Comparison of ENCODE assay signal across 8 cellular contexts in genomic region chr6:31462026-31462963, GRCh38. TPM values are rescaled to one million over a fixed set of nuclear protein-coding genes. Genes with fewer than 3 reads are reported as not detected.
DNase-seq lines count a peak whose midpoint lies in the region; ATAC-seq, FAIRE-seq and TF ChIP-seq lines count a peak whose summit lies in the region.

No MANE protein-coding gene starts in this region.

- 47 to 53% methylated on average over 9 to 10 of the region's 11 CpGs for WGBS in esophagus squamous epithelium, 2 donors

- H3K4me2 ChIP-seq in OCI-LY3 (ENCODE audit: low read length): peak overlapping the region; percentile 99

- H3K27me3 ChIP-seq in OCI-LY3 (ENCODE audit: low read depth, low read length): peaks cover 10% of the 10 kb centered on the region
- no peaks in the 10 kb centered on the region for H3K27me3 ChIP-seq in esophagus squamous epithelium

- DNase-seq in esophagus squamous epithelium (lab: John Stamatoyannopoulos, UW): no peak
- DNase-seq in progenitor cell of endocrine pancreas (ENCODE audit: low spot score, unreplicated experiment): no peak
- no peak for DNase-seq in stimulated activated CD4-positive, alpha-beta T cell treated with anti-CD3 and anti-CD28 coated beads, Interleukin-12 subunit alpha, Interleukin-12 subunit beta, amount 100 ng/mL, for 4 hours
- no peak for DNase-seq in HT-29 (ENCODE audit: low spot score)
- DNase-seq in RCC 7860 (ENCODE audit: low spot score): no peak

- H3K4me3 ChIP-seq in GM08714 (ENCODE audit: low read length) (peak overlapping the region; percentile 87; the same call in 1 of the 2 replicates), OCI-LY3 (ENCODE audit: low read length) (peak overlapping the region; percentile 90), esophagus squamous epithelium (peak overlapping the region; percentile 42 to 79 (median 64))

- peaks cover 12% of the 10 kb centered on the region for H3K79me2 ChIP-seq in OCI-LY3 (ENCODE audit: low read length)

- no peaks in the 10 kb centered on the region for H3K36me3 Mint-ChIP-seq in progenitor cell of endocrine pancreas (ENCODE audit: insufficient read depth)

- TF ChIP-seq POLR2A in esophagus squamous epithelium (IDR thresholded peaks at IDR 0.05): no peak

- peaks cover 13% of the 10 kb centered on the region for H3K36me3 ChIP-seq in OCI-LY3 (replicated peaks; ENCODE audit: low read depth, low read length)
- no peaks in the 10 kb centered on the region for H3K36me3 ChIP-seq in esophagus squamous epithelium

- H4K20me1 ChIP-seq in OCI-LY3 (ENCODE audit: insufficient read depth, low read length): no peaks in the 10 kb centered on the region

- peak overlapping the region; percentile 81 for H3K4me3 Mint-ChIP-seq in progenitor cell of endocrine pancreas (ENCODE audit: low read depth)

- H3K9ac ChIP-seq in OCI-LY3 (ENCODE audit: low read length): peak overlapping the region; percentile 87

- H3K4me1 Mint-ChIP-seq in progenitor cell of endocrine pancreas (ENCODE audit: low read depth): peaks cover 4% of the 10 kb centered on the region

- H3K4me1 ChIP-seq in OCI-LY3 (ENCODE audit: low read length): peaks cover 19% of the 10 kb centered on the region
- peaks cover 8 to 51% (median 19%) of the 10 kb centered on the region in 3 donors for H3K4me1 ChIP-seq in esophagus squamous epithelium

- peaks cover 9% of the 10 kb centered on the region for H3K27me3 Mint-ChIP-seq in progenitor cell of endocrine pancreas

- no peak for FAIRE-seq in RCC 7860 (lab: Jason Lieb, UNC)

- H2AFZ ChIP-seq in OCI-LY3 (ENCODE audit: low read depth, low read length): peak overlapping the region; percentile 81

- no peaks in the 10 kb centered on the region for H3K9me3 ChIP-seq in OCI-LY3 (ENCODE audit: insufficient read depth, low read length)
- no peaks in the 10 kb centered on the region for H3K9me3 ChIP-seq in esophagus squamous epithelium

- intact Hi-C loops in esophagus squamous epithelium (cut with DNase I): no loop called here

- no peak overlapping the region for H3K27ac ChIP-seq in OCI-LY3 (ENCODE audit: low read length)
- H3K27ac ChIP-seq in esophagus squamous epithelium: peak overlapping the region; percentile 73 to 89 (median 84)

- TF ChIP-seq CTCF in OCI-LY3 (IDR thresholded peaks at IDR 0.05; ENCODE audit: low read depth, low read length) (no peak), esophagus squamous epithelium (IDR thresholded peaks at IDR 0.05) (no peak), progenitor cell of endocrine pancreas (IDR thresholded peaks at IDR 0.05; ENCODE audit: unreplicated experiment) (no peak)

- ATAC-seq in HG02938 (IDR thresholded peaks at IDR 0.05; ENCODE audit: unreplicated experiment): no peak

- H3K9me3 Mint-ChIP-seq in progenitor cell of endocrine pancreas (ENCODE audit: low read depth): no peaks in the 10 kb centered on the region

- peak overlapping the region; percentile 93 for H3K27ac Mint-ChIP-seq in progenitor cell of endocrine pancreas

RNA-seq across cellular contexts. Expression of gene MICB, which starts 35.6 kb away (rescaled TPM):
- total RNA-seq in esophagus squamous epithelium (1 to 10 TPM in 3 of 4 donors, under 1 TPM in 1; 0.23 to 2.6 (median 2.1) TPM), progenitor cell of endocrine pancreas (0.43 and 0.95 TPM in 2 replicates)
- total RNA-seq in HT-29 (2014; rRNA removed; shearing (Covaris generic)): 0.66 and 0.89 TPM in 2 replicates

RNA-seq across cellular contexts. Expression of gene MICA, which starts 58.9 kb away (rescaled TPM):
- 10 to 100 TPM in 1 of 4 donors, 1 to 10 TPM in 3; 7.5 to 10.1 (median 8.8) TPM for total RNA-seq in esophagus squamous epithelium
- 8.9 and 10.1 TPM in 2 replicates for total RNA-seq in progenitor cell of endocrine pancreas
- 36.1 and 39.2 TPM in 2 replicates for total RNA-seq in HT-29 (2014; rRNA removed; shearing (Covaris generic))
